8 cellular contexts compared by ENCODE assay signal in the genomic region with DNA sequence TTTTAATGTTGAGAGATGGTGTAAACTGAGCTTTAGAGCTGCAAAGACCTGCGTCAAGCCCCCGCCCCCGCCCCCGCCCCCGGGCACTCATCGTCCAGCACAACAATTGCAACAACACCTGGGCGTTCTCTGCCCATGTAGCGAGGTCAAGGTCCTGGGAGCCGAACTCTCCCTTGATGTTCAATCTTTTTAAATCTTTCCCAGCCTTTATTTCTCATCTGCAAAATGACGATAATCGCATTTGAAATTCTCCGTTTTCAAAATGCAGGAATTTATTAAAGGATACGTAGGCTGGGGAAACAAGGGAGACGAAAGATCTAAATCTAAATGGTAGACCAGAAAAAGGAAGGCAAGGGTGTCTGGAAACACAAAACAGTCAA. TPM values are rescaled to one million over a fixed set of nuclear protein-coding genes. Genes with fewer than 3 reads are reported as not detected.
DNase-seq lines count a peak whose midpoint lies in the region; ATAC-seq and TF ChIP-seq lines count a peak whose summit lies in the region.

No MANE protein-coding gene starts in this region.

- TF ChIP-seq POLR2A in vagina (IDR thresholded peaks at IDR 0.05), result no peak

- no peak overlapping the region for H3K27ac Mint-ChIP-seq in chondrocyte (ENCODE audit: unreplicated experiment)

- H3K36me3 ChIP-seq in BE2C (peaks cover 3% of the 10 kb centered on the region; the same call in 1 of the 2 replicates), MG63 (peaks cover 3% of the 10 kb centered on the region), lower lobe of right lung (no peaks in the 10 kb centered on the region), vagina (no peaks in the 10 kb centered on the region)

- H3K4me3 ChIP-seq in BE2C (ENCODE audit: low read depth, low read length), result peak overlapping the region; percentile 81
- peak overlapping the region; percentile 93 for H3K4me3 ChIP-seq in MG63
- H3K4me3 ChIP-seq in lower lobe of right lung, result peak overlapping the region; percentile 84
- peak overlapping the region; percentile 75 to 89 for H3K4me3 ChIP-seq in vagina

- H3K27ac ChIP-seq in lower lobe of right lung (peak overlapping the region; percentile 85), vagina (peak overlapping the region; percentile 71)

- peaks cover 29% of the 10 kb centered on the region for H3K4me1 Mint-ChIP-seq in chondrocyte (ENCODE audit: low read depth)

- peak; percentile 9 for ATAC-seq in GM19023 (IDR thresholded peaks at IDR 0.05; ENCODE audit: unreplicated experiment)
- ATAC-seq in lower lobe of right lung, result peak; percentile 49 to 77
- ATAC-seq in HG03571 (IDR thresholded peaks at IDR 0.05; ENCODE audit: unreplicated experiment), result no peak
- no peak for ATAC-seq in HG03108 (IDR thresholded peaks at IDR 0.05; ENCODE audit: unreplicated experiment)

- TF ChIP-seq CTCF in BE2C (IDR thresholded peaks at IDR 0.05; ENCODE audit: low read depth, low read length) (no peak), chondrocyte (IDR thresholded peaks at IDR 0.05) (peak; percentile 2), lower lobe of right lung (IDR thresholded peaks at IDR 0.05) (no peak), vagina (IDR thresholded peaks at IDR 0.05) (no peak)

- no peak for DNase-seq in BE2C
- peak; percentile 7 for DNase-seq in MG63
- DNase-seq in chondrocyte (ENCODE audit: low spot score), result no peak
- peak; percentile 55 for DNase-seq in lower lobe of right lung
- DNase-seq in vagina (ENCODE audit: extremely low spot score in 2 of 2), result no peak

- no peaks in the 10 kb centered on the region for H3K9me3 ChIP-seq in BE2C
- H3K9me3 ChIP-seq in MG63, result peaks cover 9% of the 10 kb centered on the region
- no peaks in the 10 kb centered on the region for H3K9me3 ChIP-seq in lower lobe of right lung
- no peaks in the 10 kb centered on the region for H3K9me3 ChIP-seq in vagina

- no peaks in the 10 kb centered on the region for H3K27me3 Mint-ChIP-seq in chondrocyte (ENCODE audit: low read depth)

- H3K4me3 Mint-ChIP-seq in chondrocyte (ENCODE audit: unreplicated experiment), result no peak overlapping the region

- H3K27me3 ChIP-seq in BE2C, result no peaks in the 10 kb centered on the region
- no peaks in the 10 kb centered on the region for H3K27me3 ChIP-seq in MG63
- H3K27me3 ChIP-seq in lower lobe of right lung (ENCODE audit: low read depth), result no peaks in the 10 kb centered on the region
- H3K27me3 ChIP-seq in vagina, result no peaks in the 10 kb centered on the region

- H3K36me3 Mint-ChIP-seq in chondrocyte (ENCODE audit: low read depth), result no peaks in the 10 kb centered on the region

- no peaks in the 10 kb centered on the region for H3K9me3 Mint-ChIP-seq in chondrocyte (ENCODE audit: low read depth)

- no peaks in the 10 kb centered on the region for H3K4me1 ChIP-seq in BE2C
- peaks cover 29% of the 10 kb centered on the region for H3K4me1 ChIP-seq in lower lobe of right lung
- H3K4me1 ChIP-seq in vagina, result peaks cover 38% of the 10 kb centered on the region

- intact Hi-C loops in lower lobe of right lung (cut with DNase I), result no loop called here
- intact Hi-C loops in vagina (cut with DNase I), result loop anchor here (10.0 kb wide), 2 partner anchors 122 to 202 kb away; partner anchors contain the start of gene KLHL2

RNA-seq across cellular contexts. Expression of gene MSMO1, which starts 0.6 kb away (rescaled TPM):
- 14.8 TPM for polyA plus RNA-seq in BE2C (2012; ENCODE audit: insufficient read depth, insufficient read length, low read depth)
- 58.1 and 77.1 TPM in 2 replicates for total RNA-seq in MG63 (2014; rRNA removed; shearing (Covaris generic); ENCODE audit: low replicate concordance)
- total RNA-seq in chondrocyte, result 82.8 to 83.3 TPM (median 83.3 TPM) in 3 replicates
- 138 TPM for total RNA-seq in lower lobe of right lung
- 43.5 TPM for total RNA-seq in vagina

RNA-seq across cellular contexts. Expression of gene CPE, which starts 52.0 kb away (rescaled TPM):
- polyA plus RNA-seq in BE2C (2012; ENCODE audit: insufficient read depth, insufficient read length, low read depth), result 4.1 TPM
- total RNA-seq in MG63 (2014; rRNA removed; shearing (Covaris generic); ENCODE audit: low replicate concordance), result 17.1 and 42.5 TPM in 2 replicates
- total RNA-seq in chondrocyte, result 269 to 284 TPM (median 275 TPM) in 3 replicates
- total RNA-seq in lower lobe of right lung, result 36.9 TPM
- 103 TPM for total RNA-seq in vagina

Comparison
In these comparisons a context has a peak if more than half of its experiments do, and no peak if none do; other contexts are left out.
1. DNase-seq: peak in MG63 (single experiment) and lower lobe of right lung (single experiment); none in BE2C (single experiment), chondrocyte (single experiment) and vagina (0 of 2).
2. ATAC-seq: peak in GM19023 (single experiment) and lower lobe of right lung (2 of 2); none in HG03571 (single experiment) and HG03108 (single experiment).
3. Peak in every context shown above with its lines, with median percentiles within 50 percentile points of each other: H3K4me3 ChIP-seq.